In the genomic region with DNA sequence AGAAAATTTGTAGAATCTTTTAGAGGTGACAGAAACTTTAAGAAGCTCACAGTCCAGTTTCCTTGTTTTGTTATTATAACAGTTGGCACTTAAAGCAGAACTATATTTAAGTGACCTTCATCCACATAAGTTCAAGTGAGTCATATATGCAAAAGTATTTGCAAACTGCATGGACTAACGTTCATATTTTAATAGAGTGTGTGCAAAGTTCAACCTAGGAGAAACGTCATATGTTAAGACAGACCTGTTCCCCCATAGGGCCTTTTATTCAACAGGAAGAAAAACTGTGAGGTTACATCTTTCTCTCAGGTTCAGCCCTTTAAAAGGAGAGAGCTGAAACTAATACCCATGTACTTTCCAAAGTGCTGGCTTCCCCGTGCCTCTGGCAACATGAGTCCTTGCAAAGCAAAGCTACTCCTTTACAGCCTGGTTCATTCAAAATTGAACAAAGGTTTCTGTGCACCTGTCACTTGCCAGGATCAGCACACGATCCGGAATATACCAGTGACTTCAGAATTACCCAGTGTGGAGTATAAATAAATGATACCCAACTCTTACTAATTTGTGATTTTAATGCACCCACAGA, we compare ENCODE assay signal across 14 cellular contexts.
A peak's percentile ranks its signal among the peaks of the same experiment; 100 is the strongest.
DNase-seq lines count a peak whose midpoint lies in the region; ATAC-seq, FAIRE-seq and TF ChIP-seq lines count a peak whose summit lies in the region.
"Had no signal": no experiment of that assay in that cellular context is flagged by ENCODE, and none has a peak within 500 bp of the region (broad histone marks: within the 10 kb centered on the region; RNA-seq: fewer than 3 reads in every experiment).

No MANE protein-coding gene starts in this region.

- H3K27ac ChIP-seq in psoas muscle = no peak overlapping the region
- H3K27ac ChIP-seq: esophagus squamous epithelium had no signal

- TF ChIP-seq CTCF in bronchial epithelial cell (IDR thresholded peaks at IDR 0.05; ENCODE audit: insufficient read depth, low read length, severe bottlenecking) = no peak
- TF ChIP-seq CTCF in psoas muscle (IDR thresholded peaks at IDR 0.05) = no peak

- no peak overlapping the region for H3K4me3 Mint-ChIP-seq in activated T-helper 1 cell treated with anti-CD3 and anti-CD28 coated beads, Interleukin-12 subunit alpha, Interleukin-12 subunit beta, Interleukin-2, Interleukin-4 antibody, amounts not matched to agents 30 ng/mL and 10 ng/mL and 1 ng/mL, durations not matched to agents 14 hours and 24 hours and 36 hours
- H3K4me3 Mint-ChIP-seq: nephron progenitor cell had no signal

- no peaks in the 10 kb centered on the region for H3K9me3 ChIP-seq in psoas muscle
- H3K9me3 ChIP-seq: esophagus squamous epithelium had no signal

- H3K36me3 ChIP-seq in bronchial epithelial cell (ENCODE audit: control insufficient read depth, insufficient read depth, low read length) (no peaks in the 10 kb centered on the region), psoas muscle (ENCODE audit: insufficient read depth in 1 of 2, low read depth in 1 of 2) (no peaks in the 10 kb centered on the region)
- H3K36me3 ChIP-seq: esophagus squamous epithelium had no signal

- no peak overlapping the region for H3K4me3 ChIP-seq in bronchial epithelial cell (ENCODE audit: low read depth, low read length)
- H3K4me3 ChIP-seq in psoas muscle = no peak overlapping the region
- H3K4me3 ChIP-seq: esophagus squamous epithelium had no signal

- H3K4me1 ChIP-seq in psoas muscle = peaks cover 32% of the 10 kb centered on the region

- no peaks in the 10 kb centered on the region for H3K9me3 Mint-ChIP-seq in activated T-helper 1 cell treated with anti-CD3 and anti-CD28 coated beads, Interleukin-12 subunit alpha, Interleukin-12 subunit beta, Interleukin-2, Interleukin-4 antibody, amounts not matched to agents 30 ng/mL and 10 ng/mL and 1 ng/mL, durations not matched to agents 14 hours and 24 hours and 36 hours

- no peaks in the 10 kb centered on the region for H3K36me3 Mint-ChIP-seq in activated T-helper 1 cell treated with anti-CD3 and anti-CD28 coated beads, Interleukin-12 subunit alpha, Interleukin-12 subunit beta, Interleukin-2, Interleukin-4 antibody, amounts not matched to agents 30 ng/mL and 10 ng/mL and 1 ng/mL, durations not matched to agents 14 hours and 24 hours and 36 hours (ENCODE audit: low read depth)

- no peaks in the 10 kb centered on the region for H3K4me1 Mint-ChIP-seq in activated T-helper 1 cell treated with anti-CD3 and anti-CD28 coated beads, Interleukin-12 subunit alpha, Interleukin-12 subunit beta, Interleukin-2, Interleukin-4 antibody, amounts not matched to agents 30 ng/mL and 10 ng/mL and 1 ng/mL, durations not matched to agents 14 hours and 24 hours and 36 hours (ENCODE audit: low read depth)

- H3K27me3 ChIP-seq in bronchial epithelial cell (ENCODE audit: control insufficient read depth, insufficient read depth, low read length) (no peaks in the 10 kb centered on the region), psoas muscle (ENCODE audit: insufficient read depth in 3 of 3, low read length in 2 of 3) (no peaks in the 10 kb centered on the region)
- H3K27me3 ChIP-seq: esophagus squamous epithelium had no signal

- DNase-seq in ELR (ENCODE audit: low read depth) (peak; percentile 57), MV-4-11 (lab: John Stamatoyannopoulos, UW) (peak; percentile 42), bronchial epithelial cell (ENCODE audit: low read depth) (peak; percentile 25), psoas muscle (no peak), GDM1 (lab: John Stamatoyannopoulos, UW) (no peak)
- DNase-seq in activated T-helper 1 cell treated with anti-CD3 and anti-CD28 coated beads, Interleukin-12 subunit alpha, Interleukin-12 subunit beta, Interleukin-2, Interleukin-4 antibody, amounts not matched to agents 30 ng/mL and 10 ng/mL and 1 ng/mL, durations not matched to agents 14 hours and 24 hours and 36 hours (ENCODE audit: low spot score) = no peak
- DNase-seq: anterior cingulate cortex; DMS79 treated with DMSO at 0.1 percent for 48 hours; esophagus squamous epithelium; kidney; NCI-H1694 treated with DMSO at 0.1 percent for 48 hours; nephron progenitor cell; stimulated activated naive CD4-positive, alpha-beta T cell had no signal

- H3K27ac Mint-ChIP-seq in activated T-helper 1 cell treated with anti-CD3 and anti-CD28 coated beads, Interleukin-12 subunit alpha, Interleukin-12 subunit beta, Interleukin-2, Interleukin-4 antibody, amounts not matched to agents 30 ng/mL and 10 ng/mL and 1 ng/mL, durations not matched to agents 14 hours and 24 hours and 36 hours = no peak overlapping the region
- H3K27ac Mint-ChIP-seq: nephron progenitor cell had no signal

- 19 to 30% (median 29%) methylated on average over 5 of the region's 5 CpGs for WGBS in psoas muscle, 3 donors

- H3K27me3 Mint-ChIP-seq in activated T-helper 1 cell treated with anti-CD3 and anti-CD28 coated beads, Interleukin-12 subunit alpha, Interleukin-12 subunit beta, Interleukin-2, Interleukin-4 antibody, amounts not matched to agents 30 ng/mL and 10 ng/mL and 1 ng/mL, durations not matched to agents 14 hours and 24 hours and 36 hours (ENCODE audit: insufficient read depth) = no peaks in the 10 kb centered on the region

- peak; percentile 57 to 85 (median 68) for ATAC-seq in psoas muscle
- no peak for ATAC-seq in HG03432 (IDR thresholded peaks at IDR 0.05; ENCODE audit: unreplicated experiment)

- intact Hi-C loops in psoas muscle (cut with DNase I) = no loop called here
- intact Hi-C loops in activated T-helper 1 cell treated with anti-CD3 and anti-CD28 coated beads, Interleukin-12 subunit alpha, Interleukin-12 subunit beta, Interleukin-2, Interleukin-4 antibody, amounts not matched to agents 30 ng/mL and 10 ng/mL and 1 ng/mL, durations not matched to agents 14 hours and 24 hours and 36 hours (cut with micrococcal nuclease) = no loop called here

- FAIRE-seq in bronchial epithelial cell (lab: Jason Lieb, UNC) = no peak
- FAIRE-seq: kidney had no signal

Comparison
In these comparisons a context has a peak if more than half of its experiments do, and no peak if none do; other contexts are left out.
1. DNase-seq: peak in ELR (single experiment), MV-4-11 (single experiment) and bronchial epithelial cell (single experiment); none in psoas muscle (0 of 2), activated T-helper 1 cell treated with anti-CD3 and anti-CD28 coated beads, Interleukin-12 subunit alpha, Interleukin-12 subunit beta, Interleukin-2, Interleukin-4 antibody, amounts not matched to agents 30 ng/mL and 10 ng/mL and 1 ng/mL, durations not matched to agents 14 hours and 24 hours and 36 hours (single experiment) and GDM1 (single experiment).